In the genomic region with DNA sequence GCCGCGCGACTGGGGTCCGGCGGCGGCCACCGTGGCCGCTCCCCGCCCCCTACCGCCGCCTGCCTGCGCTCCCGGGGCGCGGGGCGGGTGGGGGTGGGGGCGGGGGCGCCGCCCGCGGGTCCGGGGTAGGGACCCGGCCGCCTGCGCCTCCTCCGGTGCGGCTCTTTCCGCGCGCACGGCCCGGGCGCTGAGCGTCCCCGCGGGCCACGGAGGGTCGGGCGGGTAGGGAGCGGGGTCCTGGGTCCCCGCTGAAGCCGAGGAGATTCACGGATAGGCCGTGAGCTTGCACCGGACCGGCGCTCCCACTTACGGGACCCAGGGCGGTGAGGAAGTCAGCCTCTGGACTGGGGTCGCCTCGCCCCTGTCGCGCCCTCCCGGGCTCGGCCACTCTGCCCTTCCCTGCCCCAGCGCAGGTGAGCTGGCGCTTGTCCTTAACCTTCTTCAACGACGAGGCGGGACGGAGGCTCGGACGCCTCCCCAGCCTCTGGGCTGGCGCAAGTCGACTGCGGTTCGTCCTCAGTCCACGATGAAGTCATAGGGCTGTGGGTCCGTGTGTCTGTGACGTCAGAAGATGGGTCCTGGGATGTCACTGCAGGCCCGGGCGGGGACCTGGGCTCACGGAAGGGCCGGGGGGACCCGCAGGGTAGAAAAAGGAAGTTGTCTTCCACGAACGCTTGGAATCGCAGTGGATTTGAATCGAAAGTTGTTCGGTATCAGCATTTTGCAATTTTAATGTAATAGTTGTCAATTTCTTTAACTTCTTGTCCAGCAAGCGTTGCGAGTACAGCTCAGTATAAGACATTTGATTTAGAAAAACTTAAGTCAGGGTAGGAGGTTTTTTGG, we compare ENCODE assay signal across 8 cellular contexts. TPM values are rescaled to one million over a fixed set of nuclear protein-coding genes. Genes with fewer than 3 reads are reported as not detected.
A peak's percentile ranks its signal among the peaks of the same experiment; 100 is the strongest.
DNase-seq lines count a peak whose midpoint lies in the region; ATAC-seq lines count a peak whose summit lies in the region.

No MANE protein-coding gene starts in this region.

- H3K4me3 ChIP-seq in CD4-positive, CD25-positive, alpha-beta regulatory T cell (ENCODE audit: low read depth, low read length) = peak overlapping the region; percentile 89
- peak overlapping the region; percentile 97 for H3K4me3 ChIP-seq in endocrine pancreas (ENCODE audit: control insufficient read depth, insufficient read depth, low read length)

- H3K4me1 ChIP-seq in CD4-positive, CD25-positive, alpha-beta regulatory T cell (ENCODE audit: control insufficient read depth, insufficient read depth, low read length, poor library complexity, severe bottlenecking) = peaks cover 17% of the 10 kb centered on the region
- peaks cover 13% of the 10 kb centered on the region for H3K4me1 ChIP-seq in endocrine pancreas (ENCODE audit: control insufficient read depth, insufficient read depth, low read length)

- H3K9ac ChIP-seq in endocrine pancreas (ENCODE audit: control insufficient read depth, insufficient read depth, low read length) = peak overlapping the region; percentile 88

- peak; percentile 17 to 23 for ATAC-seq in CD4-positive, CD25-positive, alpha-beta regulatory T cell (ENCODE audit: low read depth in 2 of 2)
- ATAC-seq in GM19328 (IDR thresholded peaks at IDR 0.05; ENCODE audit: unreplicated experiment) = peak; percentile 41
- ATAC-seq in HG03457 (IDR thresholded peaks at IDR 0.05; ENCODE audit: unreplicated experiment) = peak; percentile 32

- no peaks in the 10 kb centered on the region for H3K27me3 ChIP-seq in CD4-positive, CD25-positive, alpha-beta regulatory T cell (ENCODE audit: control insufficient read depth, insufficient read depth, low read length)
- no peaks in the 10 kb centered on the region for H3K27me3 ChIP-seq in endocrine pancreas (ENCODE audit: control insufficient read depth, insufficient read depth, low read length)

- no peaks in the 10 kb centered on the region for H3K9me3 Mint-ChIP-seq in CD4-positive, CD25-positive, alpha-beta regulatory T cell

- H3K36me3 Mint-ChIP-seq in CD4-positive, CD25-positive, alpha-beta regulatory T cell = no peaks in the 10 kb centered on the region

- no peaks in the 10 kb centered on the region for H3K36me3 ChIP-seq in CD4-positive, CD25-positive, alpha-beta regulatory T cell (ENCODE audit: control insufficient read depth, insufficient read depth, low read length)
- no peaks in the 10 kb centered on the region for H3K36me3 ChIP-seq in endocrine pancreas (ENCODE audit: control insufficient read depth, insufficient read depth, low read length)

- peaks cover 27 to 49% (median 37%) of the 10 kb centered on the region in 4 donors for H3K4me1 Mint-ChIP-seq in CD4-positive, CD25-positive, alpha-beta regulatory T cell

- H3K27ac Mint-ChIP-seq in CD4-positive, CD25-positive, alpha-beta regulatory T cell = peak overlapping the region; percentile 72 to 96 (median 93)

- H3K27me3 Mint-ChIP-seq in CD4-positive, CD25-positive, alpha-beta regulatory T cell = peaks cover 11% of the 10 kb centered on the region

- peak; percentile 52 to 82 (median 56) for DNase-seq in CD4-positive, CD25-positive, alpha-beta regulatory T cell
- peak; percentile 82 to 90 for DNase-seq in NOMO-1 (lab: John Stamatoyannopoulos, UW; ENCODE audit: unreplicated experiment in 2 of 2)
- peak; percentile 10 to 34 (median 12) for DNase-seq in activated CD8-positive, alpha-beta memory T cell treated with anti-CD3 and anti-CD28 coated beads for 48 hours (ENCODE audit: low read depth in 2 of 3, low spot score in 2 of 3)
- DNase-seq in mesenteric fat pad (ENCODE audit: low spot score) = peak; percentile 91
- DNase-seq in stimulated activated CD8-positive, alpha-beta memory T cell treated with anti-CD3 and anti-CD28 coated beads, Interleukin-15, amount 100 ng/mL, for 24 hours (ENCODE audit: low read depth) = peak; percentile 6

- H3K4me3 Mint-ChIP-seq in CD4-positive, CD25-positive, alpha-beta regulatory T cell = peak overlapping the region; percentile 90 to 95 (median 94)

- H3K27ac ChIP-seq in CD4-positive, CD25-positive, alpha-beta regulatory T cell (ENCODE audit: insufficient read depth, low read length, poor library complexity, severe bottlenecking) = peak overlapping the region; percentile 82

- H3K9me3 ChIP-seq in CD4-positive, CD25-positive, alpha-beta regulatory T cell (ENCODE audit: control insufficient read depth in 2 of 2, low read length in 2 of 2) = no peaks in the 10 kb centered on the region
- H3K9me3 ChIP-seq in endocrine pancreas (ENCODE audit: control insufficient read depth, low read length) = no peaks in the 10 kb centered on the region

RNA-seq across cellular contexts. Expression of a gene that starts 0.6 kb away (rescaled TPM):
- 32.4 TPM for total RNA-seq in CD4-positive, CD25-positive, alpha-beta regulatory T cell
- 10 to 100 TPM; 28.8 to 41.6 (median 33.4) TPM for polyA plus RNA-seq in CD4-positive, CD25-positive, alpha-beta regulatory T cell
- total RNA-seq in mesenteric fat pad = 17.9 TPM

Comparison
In these comparisons a context has a peak if more than half of its experiments do, and no peak if none do; other contexts are left out.
1. Peak in every context shown above with its lines: DNase-seq, ATAC-seq, H3K4me3 ChIP-seq and H3K27ac ChIP-seq.
2. DNase-seq: peak in every context shown above with its lines; median percentile 91 in mesenteric fat pad; 86 in NOMO-1; 56 in CD4-positive, CD25-positive, alpha-beta regulatory T cell; 12 in activated CD8-positive, alpha-beta memory T cell treated with anti-CD3 and anti-CD28 coated beads for 48 hours; 6 in stimulated activated CD8-positive, alpha-beta memory T cell treated with anti-CD3 and anti-CD28 coated beads, Interleukin-15, amount 100 ng/mL, for 24 hours.